20 cellular contexts compared by ENCODE assay signal in genomic region chr20:59453634-59454241, GRCh38.
"Had no signal": no experiment of that assay in that cellular context is flagged by ENCODE, and none has a peak within 500 bp of the region (broad histone marks: within the 10 kb centered on the region; RNA-seq: fewer than 3 reads in every experiment).

No MANE protein-coding gene starts in this region.

- H3K9ac ChIP-seq: parathyroid adenoma had no signal

- H3K27ac ChIP-seq: epithelial cell of prostate, parathyroid adenoma, stomach, suprapubic skin, tibial nerve had no signal

- H2AFZ ChIP-seq: parathyroid adenoma had no signal

- DNase-seq: activated B cell treated with CpG ODN at 0.5 μM for 24 hours; activated CD4-positive, alpha-beta T cell treated with anti-CD3 and anti-CD28 coated beads for 36 hours; activated CD4-positive, alpha-beta T cell treated with anti-CD3 and anti-CD28 coated beads, Interleukin-2, amount 50 U/mL, for 4 hours; activated CD8-positive, alpha-beta memory T cell treated with anti-CD3 and anti-CD28 coated beads for 24 hours; activated CD8-positive, alpha-beta memory T cell treated with anti-CD3 and anti-CD28 coated beads, Interleukin-2, amount 50 U/mL, for 4 hours; activated naive CD4-positive, alpha-beta T cell treated with Interleukin-2 at 50 U/mL for 16 hours; activated naive CD8-positive, alpha-beta T cell treated with anti-CD3 and anti-CD28 coated beads, Interleukin-2, amount 10 ng/mL, durations not matched to agents 7 days and 5 days; activated T-cell treated with anti-CD3 and anti-CD28 coated beads, Interleukin-2, amount 50 U/mL, for 24 hours; amygdala; foreskin fibroblast; naive thymus-derived CD4-positive, alpha-beta T cell; small intestine; stimulated activated CD4-positive, alpha-beta T cell treated with anti-CD3 and anti-CD28 coated beads, Interleukin-15, amount 100 ng/mL, for 24 hours; stomach; T1000 had no signal

- FAIRE-seq: keratinocyte, small intestine had no signal

- H3K79me2 ChIP-seq: parathyroid adenoma had no signal

- H3K36me3 ChIP-seq: stomach, suprapubic skin, tibial nerve had no signal

- H3K4me3 ChIP-seq: stomach, suprapubic skin, tibial nerve had no signal

- H3K4me1 ChIP-seq: parathyroid adenoma had no signal

- H3K9me3 ChIP-seq: suprapubic skin had no signal
